Comparison of ENCODE assay signal across 8 cellular contexts in the genomic region with DNA sequence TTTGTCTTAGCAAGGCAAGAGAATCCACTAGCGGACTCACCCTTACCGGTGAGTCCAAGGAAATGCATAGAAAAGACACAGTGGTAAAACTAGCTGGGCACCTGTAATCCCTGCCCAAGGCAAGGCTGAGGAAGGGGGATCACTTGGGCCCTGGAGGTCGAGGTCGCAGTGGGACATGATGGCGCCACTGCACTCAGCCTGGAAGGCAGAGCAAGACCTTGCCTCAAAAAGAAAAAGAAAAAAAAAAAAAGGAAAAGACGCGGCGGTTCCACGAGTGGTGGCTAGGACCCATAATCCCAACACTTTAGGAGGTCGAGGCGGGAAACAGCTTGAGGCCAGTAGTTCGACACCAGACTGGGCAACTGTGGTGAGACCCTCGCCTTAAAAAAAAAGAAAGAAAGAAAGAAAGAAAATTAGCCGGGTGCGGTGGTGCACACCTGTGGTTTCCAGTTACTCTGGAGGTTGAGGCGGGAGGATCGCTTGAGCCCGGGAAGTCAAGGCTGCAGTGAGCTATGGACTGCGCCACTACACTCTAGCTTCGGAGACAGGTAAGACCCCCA. TPM values are rescaled to one million over a fixed set of nuclear protein-coding genes. Genes with fewer than 3 reads are reported as not detected.
DNase-seq lines count a peak whose midpoint lies in the region; ATAC-seq and TF ChIP-seq lines count a peak whose summit lies in the region.

No MANE protein-coding gene starts in this region.

- peaks cover 43% of the 10 kb centered on the region for H3K4me1 Mint-ChIP-seq in activated T-helper 1 cell treated with anti-CD3 and anti-CD28 coated beads, Interleukin-12 subunit alpha, Interleukin-12 subunit beta, Interleukin-2, Interleukin-4 antibody, amounts not matched to agents 30 ng/mL and 10 ng/mL and 1 ng/mL, durations not matched to agents 14 hours and 24 hours and 36 hours (ENCODE audit: low read depth)

- H4K20me1 ChIP-seq in hepatocyte (ENCODE audit: insufficient read depth, poor library complexity, severe bottlenecking) = peaks cover 30% of the 10 kb centered on the region

- peaks cover 12% of the 10 kb centered on the region for H3K36me3 Mint-ChIP-seq in activated T-helper 1 cell treated with anti-CD3 and anti-CD28 coated beads, Interleukin-12 subunit alpha, Interleukin-12 subunit beta, Interleukin-2, Interleukin-4 antibody, amounts not matched to agents 30 ng/mL and 10 ng/mL and 1 ng/mL, durations not matched to agents 14 hours and 24 hours and 36 hours (ENCODE audit: low read depth)

- POLR2A ChIA-PET in HEK293 (lab: Yijun Ruan, JAX) = interaction anchor here (0.5 to 1.2 kb wide), 6 partner anchors 10 to 94 kb away, joined by 3 to 5 read pairs (median 3); a partner anchor contains a TSS

- no peaks in the 10 kb centered on the region for H3K9me3 Mint-ChIP-seq in activated T-helper 1 cell treated with anti-CD3 and anti-CD28 coated beads, Interleukin-12 subunit alpha, Interleukin-12 subunit beta, Interleukin-2, Interleukin-4 antibody, amounts not matched to agents 30 ng/mL and 10 ng/mL and 1 ng/mL, durations not matched to agents 14 hours and 24 hours and 36 hours

- no peak for DNase-seq in activated T-helper 1 cell treated with anti-CD3 and anti-CD28 coated beads, Interleukin-12 subunit alpha, Interleukin-12 subunit beta, Interleukin-2, Interleukin-4 antibody, amounts not matched to agents 30 ng/mL and 10 ng/mL and 1 ng/mL, durations not matched to agents 14 hours and 24 hours and 36 hours (ENCODE audit: low spot score)
- DNase-seq in hepatocyte (ENCODE audit: low spot score) (no peak), spleen (peak; percentile 83), globus pallidus (ENCODE audit: low spot score) (no peak), DMS114 treated with DMSO at 0.1 percent for 48 hours (lab: John Stamatoyannopoulos, UW; ENCODE audit: unreplicated experiment) (no peak)
- no peak for DNase-seq in stimulated activated naive CD4-positive, alpha-beta T cell treated with Interleukin-2 at 50 U/mL for 16 hours (lab: John Stamatoyannopoulos, UW)

- H3K79me2 ChIP-seq in hepatocyte = peaks cover 32% of the 10 kb centered on the region

- H3K36me3 ChIP-seq in HEK293 (ENCODE audit: control insufficient read depth in 2 of 2, insufficient read depth in 1 of 2, low read length in 2 of 2) (peaks cover 0 to 4% of the 10 kb centered on the region in 2 experiments; a peak in 1 of 3 replicates), hepatocyte (replicated peaks; ENCODE audit: insufficient read depth, low read depth) (no peaks in the 10 kb centered on the region), spleen (peaks cover 0 to 5% (median under 1%) of the 10 kb centered on the region in 6 donors)

- 97% methylated on average over 20 of the region's 20 CpGs for whole genome bisulfite sequencing in hepatocyte (ENCODE audit: low lambda C conversion rate, missing lambda C conversion rate)
- 93 to 96% (median 94%) methylated on average over 20 of the region's 20 CpGs for WGBS in spleen, 5 donors

- H3K9me2 ChIP-seq in hepatocyte (replicated peaks; ENCODE audit: insufficient read depth) = no peaks in the 10 kb centered on the region

- no peak for TF ChIP-seq POLR2A in spleen (IDR thresholded peaks at IDR 0.05)

- peak overlapping the region; percentile 46 for H3K4me3 ChIP-seq in HEK293 (ENCODE audit: low read depth, low read length)
- peak overlapping the region; percentile 22 for H3K4me3 ChIP-seq in hepatocyte
- H3K4me3 ChIP-seq in spleen = peak overlapping the region; percentile 32 to 88 (median 68)

- CTCF ChIA-PET in HEK293 (lab: Yijun Ruan, JAX) = interaction anchor here (0.5 to 1.8 kb wide), 3 partner anchors 36 to 123 kb away, joined by 3 to 6 read pairs (median 6); no protein-coding TSS in a partner anchor

- peaks cover 5% of the 10 kb centered on the region for H3K27me3 Mint-ChIP-seq in activated T-helper 1 cell treated with anti-CD3 and anti-CD28 coated beads, Interleukin-12 subunit alpha, Interleukin-12 subunit beta, Interleukin-2, Interleukin-4 antibody, amounts not matched to agents 30 ng/mL and 10 ng/mL and 1 ng/mL, durations not matched to agents 14 hours and 24 hours and 36 hours (ENCODE audit: insufficient read depth)

- H3K4me2 ChIP-seq in hepatocyte = peak overlapping the region; percentile 72

- intact Hi-C loops in activated T-helper 1 cell treated with anti-CD3 and anti-CD28 coated beads, Interleukin-12 subunit alpha, Interleukin-12 subunit beta, Interleukin-2, Interleukin-4 antibody, amounts not matched to agents 30 ng/mL and 10 ng/mL and 1 ng/mL, durations not matched to agents 14 hours and 24 hours and 36 hours (cut with micrococcal nuclease) = loop anchor here (1.0 to 5.0 kb wide), 5 partner anchors 26 to 1579 kb away; a partner anchor contains a TSS
- intact Hi-C loops in spleen (cut with DNase I; ENCODE audit: low total_unique reads) = no loop called here

- H3K4me1 ChIP-seq in HEK293 (ENCODE audit: control insufficient read depth, insufficient read depth, low read length) (peaks cover 7% of the 10 kb centered on the region; the same call in 1 of the 2 replicates), hepatocyte (ENCODE audit: insufficient read depth) (peaks cover 22% of the 10 kb centered on the region), spleen (peaks cover 18 to 69% (median 35%) of the 10 kb centered on the region in 6 donors)

- peak overlapping the region; percentile 32; the same call in 1 of the 2 replicates for H3K27ac ChIP-seq in HEK293 (ENCODE audit: extremely low read depth, low read depth, low read length)
- peak overlapping the region; percentile 75 for H3K27ac ChIP-seq in hepatocyte
- H3K27ac ChIP-seq in spleen = peak overlapping the region; percentile 74 to 99 (median 99)

- H3K27ac Mint-ChIP-seq in activated T-helper 1 cell treated with anti-CD3 and anti-CD28 coated beads, Interleukin-12 subunit alpha, Interleukin-12 subunit beta, Interleukin-2, Interleukin-4 antibody, amounts not matched to agents 30 ng/mL and 10 ng/mL and 1 ng/mL, durations not matched to agents 14 hours and 24 hours and 36 hours = peak overlapping the region; percentile 84

- TF ChIP-seq CTCF in HEK293 (tag by site-specific recombination; IDR thresholded peaks at IDR 0.05) = no peak
- TF ChIP-seq CTCF in hepatocyte (IDR thresholded peaks at IDR 0.05; ENCODE audit: poor library complexity) = no peak
- no peak for TF ChIP-seq CTCF in spleen (IDR thresholded peaks at IDR 0.05 in 8 of 11, conservative IDR thresholded peaks at IDR 0.05 in 3 of 11)

- peak overlapping the region; percentile 83 for H3K4me3 Mint-ChIP-seq in activated T-helper 1 cell treated with anti-CD3 and anti-CD28 coated beads, Interleukin-12 subunit alpha, Interleukin-12 subunit beta, Interleukin-2, Interleukin-4 antibody, amounts not matched to agents 30 ng/mL and 10 ng/mL and 1 ng/mL, durations not matched to agents 14 hours and 24 hours and 36 hours

- H3K9me3 ChIP-seq in HEK293 (ENCODE audit: control insufficient read depth, insufficient read depth, low read depth, low read length) (no peaks in the 10 kb centered on the region), hepatocyte (ENCODE audit: low read depth) (no peaks in the 10 kb centered on the region), spleen (no peaks in the 10 kb centered on the region)

- H3K27me3 ChIP-seq in hepatocyte (no peaks in the 10 kb centered on the region), spleen (replicated peaks in 1 of 7) (no peaks in the 10 kb centered on the region)

- ATAC-seq in HG02763 (IDR thresholded peaks at IDR 0.05; ENCODE audit: unreplicated experiment) = no peak

- H2AFZ ChIP-seq in hepatocyte = peak overlapping the region; percentile 48

TF ChIP-seq in HEK293, 187 proteins besides CTCF, POLR2A, EP300 and RAD21 (continues in another document):
- TF ChIP-seq, protein P1, sequence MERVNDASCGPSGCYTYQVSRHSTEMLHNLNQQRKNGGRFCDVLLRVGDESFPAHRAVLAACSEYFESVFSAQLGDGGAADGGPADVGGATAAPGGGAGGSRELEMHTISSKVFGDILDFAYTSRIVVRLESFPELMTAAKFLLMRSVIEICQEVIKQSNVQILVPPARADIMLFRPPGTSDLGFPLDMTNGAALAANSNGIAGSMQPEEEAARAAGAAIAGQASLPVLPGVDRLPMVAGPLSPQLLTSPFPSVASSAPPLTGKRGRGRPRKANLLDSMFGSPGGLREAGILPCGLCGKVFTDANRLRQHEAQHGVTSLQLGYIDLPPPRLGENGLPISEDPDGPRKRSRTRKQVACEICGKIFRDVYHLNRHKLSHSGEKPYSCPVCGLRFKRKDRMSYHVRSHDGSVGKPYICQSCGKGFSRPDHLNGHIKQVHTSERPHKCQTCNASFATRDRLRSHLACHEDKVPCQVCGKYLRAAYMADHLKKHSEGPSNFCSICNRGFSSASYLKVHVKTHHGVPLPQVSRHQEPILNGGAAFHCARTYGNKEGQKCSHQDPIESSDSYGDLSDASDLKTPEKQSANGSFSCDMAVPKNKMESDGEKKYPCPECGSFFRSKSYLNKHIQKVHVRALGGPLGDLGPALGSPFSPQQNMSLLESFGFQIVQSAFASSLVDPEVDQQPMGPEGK (tag by site-specific recombination; IDR thresholded peaks at IDR 0.05) = no peak
- TF ChIP-seq ZNF10 (tag by site-specific recombination; IDR thresholded peaks at IDR 0.05) (no peak), ZSCAN23 (tag by site-specific recombination; IDR thresholded peaks at IDR 0.05) (no peak), ZNF350 (tag by site-specific recombination; IDR thresholded peaks at IDR 0.05) (no peak), YY2 (tag by site-specific recombination; IDR thresholded peaks at IDR 0.05) (no peak)
- TF ChIP-seq, protein P2, sequence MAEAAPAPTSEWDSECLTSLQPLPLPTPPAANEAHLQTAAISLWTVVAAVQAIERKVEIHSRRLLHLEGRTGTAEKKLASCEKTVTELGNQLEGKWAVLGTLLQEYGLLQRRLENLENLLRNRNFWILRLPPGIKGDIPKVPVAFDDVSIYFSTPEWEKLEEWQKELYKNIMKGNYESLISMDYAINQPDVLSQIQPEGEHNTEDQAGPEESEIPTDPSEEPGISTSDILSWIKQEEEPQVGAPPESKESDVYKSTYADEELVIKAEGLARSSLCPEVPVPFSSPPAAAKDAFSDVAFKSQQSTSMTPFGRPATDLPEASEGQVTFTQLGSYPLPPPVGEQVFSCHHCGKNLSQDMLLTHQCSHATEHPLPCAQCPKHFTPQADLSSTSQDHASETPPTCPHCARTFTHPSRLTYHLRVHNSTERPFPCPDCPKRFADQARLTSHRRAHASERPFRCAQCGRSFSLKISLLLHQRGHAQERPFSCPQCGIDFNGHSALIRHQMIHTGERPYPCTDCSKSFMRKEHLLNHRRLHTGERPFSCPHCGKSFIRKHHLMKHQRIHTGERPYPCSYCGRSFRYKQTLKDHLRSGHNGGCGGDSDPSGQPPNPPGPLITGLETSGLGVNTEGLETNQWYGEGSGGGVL (tag by site-specific recombination; IDR thresholded peaks at IDR 0.05) = no peak

RNA-seq across cellular contexts. Expression of a gene that starts 0.8 kb away (rescaled TPM):
- 19.1 and 20.3 TPM in 2 replicates for total RNA-seq in activated T-helper 1 cell treated with anti-CD3 and anti-CD28 coated beads, Interleukin-12 subunit alpha, Interleukin-12 subunit beta, Interleukin-2, Interleukin-4 antibody, amounts not matched to agents 30 ng/mL and 10 ng/mL and 1 ng/mL, durations not matched to agents 14 hours and 24 hours and 36 hours
- total RNA-seq in hepatocyte = 29.0 and 31.7 TPM in 2 replicates
- polyA plus RNA-seq in hepatocyte = 34.8 and 38.5 TPM in 2 replicates
- total RNA-seq in spleen = 10 to 100 TPM; 18.4 to 34.4 (median 30.4) TPM
- 10 to 100 TPM; 11.7 to 14.6 (median 14.1) TPM for polyA plus RNA-seq in spleen

Comparison
In these comparisons a context has a peak if more than half of its experiments do, and no peak if none do; other contexts are left out.
1. H3K27ac ChIP-seq: peak in every context shown above with its lines; median percentile 99 in spleen; 75 in hepatocyte; 32 in HEK293.